Comparison of ENCODE assay signal across 28 cellular contexts in the genomic region with DNA sequence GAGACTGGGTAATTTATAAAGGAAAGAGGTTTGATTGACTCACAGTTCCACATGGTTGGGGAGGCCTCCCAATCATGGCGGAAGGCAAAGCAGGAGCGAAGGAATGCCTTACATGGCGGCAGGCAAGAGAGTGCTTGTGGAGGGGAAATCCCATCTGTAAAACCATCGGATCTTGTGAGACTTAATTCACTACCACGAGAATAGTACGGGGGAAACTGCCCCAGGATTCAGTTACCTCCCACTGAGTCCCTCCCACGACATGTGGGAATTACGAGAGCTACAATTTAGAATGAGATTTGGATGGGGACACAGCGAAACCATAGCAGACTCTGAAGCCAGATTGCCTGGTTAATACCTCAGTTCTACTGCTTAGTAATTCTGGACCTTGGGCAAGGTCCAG.
"Had no signal": no experiment of that assay in that cellular context is flagged by ENCODE, and none has a peak within 500 bp of the region (broad histone marks: within the 10 kb centered on the region; RNA-seq: fewer than 3 reads in every experiment).

No MANE protein-coding gene starts in this region.

- H3K4me3 ChIP-seq: gastrocnemius medialis, heart left ventricle had no signal

- H3K4me3 Mint-ChIP-seq: activated CD4-positive, alpha-beta T cell treated with anti-CD3 and anti-CD28 coated beads for 36 hours; activated CD4-positive, alpha-beta T cell treated with anti-CD3 and anti-CD28 coated beads, Interleukin-2, amount 10 ng/mL, durations not matched to agents 7 days and 5 days; activated CD8-positive, alpha-beta memory T cell treated with anti-CD3 and anti-CD28 coated beads, Interleukin-2, amount 10 ng/mL, durations not matched to agents 7 days and 5 days; activated CD8-positive, alpha-beta T cell treated with anti-CD3 and anti-CD28 coated beads for 36 hours; activated naive CD4-positive, alpha-beta T cell treated with anti-CD3 and anti-CD28 coated beads, Interleukin-2, amount 10 ng/mL, durations not matched to agents 7 days and 5 days; activated naive CD8-positive, alpha-beta T cell; activated T-cell treated with anti-CD3 and anti-CD28 coated beads, Interleukin-2, amount 50 U/mL, for 24 hours; activated T-cell treated with anti-CD3 and anti-CD28 coated beads, Interleukin-2, amount 50 U/mL, for 72 hours; central memory CD8-positive, alpha-beta T cell had no signal

- FAIRE-seq: astrocyte, bronchial epithelial cell, colon had no signal

- H3K4me1 Mint-ChIP-seq: activated CD4-positive, alpha-beta T cell treated with anti-CD3 and anti-CD28 coated beads for 36 hours; activated CD4-positive, alpha-beta T cell treated with anti-CD3 and anti-CD28 coated beads, Interleukin-2, amount 10 ng/mL, durations not matched to agents 7 days and 5 days; activated CD8-positive, alpha-beta memory T cell treated with anti-CD3 and anti-CD28 coated beads, Interleukin-2, amount 10 ng/mL, durations not matched to agents 7 days and 5 days; activated naive CD4-positive, alpha-beta T cell treated with anti-CD3 and anti-CD28 coated beads, Interleukin-2, amount 10 ng/mL, durations not matched to agents 7 days and 5 days; central memory CD8-positive, alpha-beta T cell had no signal

- H3K27ac ChIP-seq: brain microvascular endothelial cell, foreskin keratinocyte, gastrocnemius medialis had no signal

- H3K36me3 Mint-ChIP-seq: activated CD8-positive, alpha-beta memory T cell treated with anti-CD3 and anti-CD28 coated beads, Interleukin-2, amount 10 ng/mL, durations not matched to agents 7 days and 5 days; activated naive CD4-positive, alpha-beta T cell treated with anti-CD3 and anti-CD28 coated beads, Interleukin-2, amount 10 ng/mL, durations not matched to agents 7 days and 5 days; activated naive CD8-positive, alpha-beta T cell had no signal

- H3K27ac Mint-ChIP-seq: activated CD4-positive, alpha-beta T cell treated with anti-CD3 and anti-CD28 coated beads for 36 hours; activated CD4-positive, alpha-beta T cell treated with anti-CD3 and anti-CD28 coated beads, Interleukin-2, amount 10 ng/mL, durations not matched to agents 7 days and 5 days; activated CD8-positive, alpha-beta memory T cell treated with anti-CD3 and anti-CD28 coated beads, Interleukin-2, amount 10 ng/mL, durations not matched to agents 7 days and 5 days; activated CD8-positive, alpha-beta T cell treated with anti-CD3 and anti-CD28 coated beads for 36 hours; activated naive CD4-positive, alpha-beta T cell treated with anti-CD3 and anti-CD28 coated beads, Interleukin-2, amount 10 ng/mL, durations not matched to agents 7 days and 5 days; activated naive CD8-positive, alpha-beta T cell; activated T-cell treated with anti-CD3 and anti-CD28 coated beads, Interleukin-2, amount 50 U/mL, for 24 hours; activated T-cell treated with anti-CD3 and anti-CD28 coated beads, Interleukin-2, amount 50 U/mL, for 72 hours had no signal

- H3K27me3 Mint-ChIP-seq: activated CD8-positive, alpha-beta T cell treated with anti-CD3 and anti-CD28 coated beads for 36 hours; activated naive CD4-positive, alpha-beta T cell treated with anti-CD3 and anti-CD28 coated beads, Interleukin-2, amount 10 ng/mL, durations not matched to agents 7 days and 5 days had no signal

- H3K9me3 ChIP-seq: gastrocnemius medialis, heart left ventricle had no signal

- H3K27me3 ChIP-seq: brain microvascular endothelial cell, foreskin keratinocyte, gastrocnemius medialis, heart left ventricle had no signal

- H3K36me3 ChIP-seq: brain microvascular endothelial cell, gastrocnemius medialis, heart left ventricle had no signal

- H3K9me3 Mint-ChIP-seq: activated CD4-positive, alpha-beta T cell treated with anti-CD3 and anti-CD28 coated beads, Interleukin-2, amount 10 ng/mL, durations not matched to agents 7 days and 5 days; activated naive CD4-positive, alpha-beta T cell treated with anti-CD3 and anti-CD28 coated beads, Interleukin-2, amount 10 ng/mL, durations not matched to agents 7 days and 5 days; activated T-cell treated with anti-CD3 and anti-CD28 coated beads, Interleukin-2, amount 50 U/mL, for 24 hours; central memory CD8-positive, alpha-beta T cell had no signal

- H3K4me1 ChIP-seq: gastrocnemius medialis had no signal

- DNase-seq: activated CD4-positive, alpha-beta T cell treated with anti-CD3 and anti-CD28 coated beads for 36 hours; activated CD4-positive, alpha-beta T cell treated with anti-CD3 and anti-CD28 coated beads, Interleukin-2, amount 10 ng/mL, durations not matched to agents 7 days and 5 days; activated CD4-positive, alpha-beta T cell treated with anti-CD3 and anti-CD28 coated beads, Interleukin-2, amount 50 U/mL, for 4 hours; activated CD4-positive, CD25-positive, alpha-beta regulatory T cell; activated CD4-positive, CD25-positive, alpha-beta regulatory T cell treated with anti-CD3 and anti-CD28 coated beads, Interleukin-2, amount 50 U/mL, for 72 hours; activated CD8-positive, alpha-beta memory T cell treated with anti-CD3 and anti-CD28 coated beads, Interleukin-2, amount 10 ng/mL, durations not matched to agents 7 days and 5 days; activated CD8-positive, alpha-beta memory T cell treated with anti-CD3 and anti-CD28 coated beads, Interleukin-2, amount 50 U/mL, for 48 hours; activated CD8-positive, alpha-beta T cell treated with anti-CD3 and anti-CD28 coated beads for 36 hours; activated gamma-delta T cell; activated naive CD4-positive, alpha-beta T cell; activated naive CD4-positive, alpha-beta T cell treated with anti-CD3 and anti-CD28 coated beads, Interleukin-2, amount 10 ng/mL, durations not matched to agents 7 days and 5 days; activated T-cell treated with anti-CD3 and anti-CD28 coated beads for 4 hours; activated T-cell treated with anti-CD3 and anti-CD28 coated beads, Interleukin-2, amount 50 U/mL, for 24 hours; activated T-cell treated with anti-CD3 and anti-CD28 coated beads, Interleukin-2, amount 50 U/mL, for 72 hours; amniotic stem cell; anterior cingulate cortex; effector CD8-positive, alpha-beta T cell; foreskin keratinocyte; gastrocnemius medialis; glutamatergic neuron; heart left ventricle; T-helper 2 cell had no signal
